In genomic region chr14:100610511-100611217, GRCh38 we compare ENCODE assay signal across 1 cellular context.
TF ChIP-seq lines count a peak whose summit lies in the region.

No MANE protein-coding gene starts in this region.

TF ChIP-seq in A549, 52 proteins besides CTCF, POLR2A, EP300 and RAD21 (continued from another document):
- TF ChIP-seq REST (IDR thresholded peaks at IDR 0.05) (no peak), PBX3 (IDR thresholded peaks at IDR 0.05) (no peak), MAFK (IDR thresholded peaks at IDR 0.05; ENCODE audit: partially characterized antibody) (no peak)
TF ChIP-seq in A549: peak in this region for 0.
